18 cellular contexts compared by ENCODE assay signal in the genomic region with DNA sequence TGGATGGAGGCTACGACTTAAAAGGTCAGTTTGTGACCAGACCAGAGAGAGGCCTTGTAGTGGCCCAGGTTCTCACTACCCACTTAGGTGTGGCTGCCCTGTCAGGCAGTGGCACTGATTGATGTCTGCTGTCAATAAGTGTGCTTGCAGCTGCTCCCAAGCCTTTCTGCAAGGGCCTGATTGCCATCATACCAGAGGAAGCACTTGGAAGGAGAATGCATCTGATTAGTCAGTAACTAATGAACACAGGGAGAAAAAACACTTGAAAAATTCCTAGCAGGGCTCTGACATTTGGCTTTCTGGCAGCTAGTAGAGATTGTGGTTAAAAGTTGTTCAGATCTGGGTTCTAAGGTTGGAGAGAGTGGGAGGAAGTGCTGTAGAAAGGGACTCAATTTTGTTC.
DNase-seq lines count a peak whose midpoint lies in the region; ATAC-seq and TF ChIP-seq lines count a peak whose summit lies in the region.
"Had no signal": no experiment of that assay in that cellular context is flagged by ENCODE, and none has a peak within 500 bp of the region (broad histone marks: within the 10 kb centered on the region; RNA-seq: fewer than 3 reads in every experiment).

No MANE protein-coding gene starts in this region.

- no peak for ATAC-seq in HG03432 (IDR thresholded peaks at IDR 0.05; ENCODE audit: unreplicated experiment)
- ATAC-seq: activated CD4-positive, CD25-positive, alpha-beta regulatory T cell treated with anti-CD3 and anti-CD28 coated beads, Interleukin-2, amount 50 U/mL, for 24 hours; natural killer cell had no signal

- H3K4me1 Mint-ChIP-seq in progenitor cell of endocrine pancreas (ENCODE audit: low read depth): peaks cover 41% of the 10 kb centered on the region
- H3K4me1 Mint-ChIP-seq: CD8-positive, alpha-beta memory T cell; natural killer cell had no signal

- DNase-seq in DMS53 (lab: John Stamatoyannopoulos, UW) (peak; percentile 58), DMS53 treated with DMSO at 0.1 percent for 48 hours (lab: John Stamatoyannopoulos, UW; ENCODE audit: unreplicated experiment) (no peak), LHCN-M2 (ENCODE audit: low read depth) (peak; percentile 22), fibroblast of mammary gland (ENCODE audit: low read depth) (peak; percentile 25), progenitor cell of endocrine pancreas (ENCODE audit: low spot score, unreplicated experiment) (no peak), NCI-H2227 treated with DMSO at 0.1 percent for 48 hours (lab: John Stamatoyannopoulos, UW) (no peak)
- no peak for DNase-seq in stimulated activated CD8-positive, alpha-beta memory T cell treated with anti-CD3 and anti-CD28 coated beads, Interleukin-4, amount 100 ng/mL, for 48 hours
- DNase-seq: activated naive CD4-positive, alpha-beta T cell treated with Interleukin-2 at 50 U/mL for 16 hours; CD8-positive, alpha-beta memory T cell; natural killer cell; NCI-H82; RPMI8226; stimulated activated CD4-positive, alpha-beta T cell treated with anti-CD3 and anti-CD28 coated beads, Interleukin-2, amount 100 ng/mL, for 24 hours; T-helper 1 cell; trophoblast cell had no signal

- no peak for TF ChIP-seq CTCF in fibroblast of mammary gland (conservative IDR thresholded peaks at IDR 0.05; ENCODE audit: control insufficient read depth, insufficient read depth, low read depth, low read length)
- TF ChIP-seq CTCF in progenitor cell of endocrine pancreas (IDR thresholded peaks at IDR 0.05; ENCODE audit: unreplicated experiment): no peak

- H3K27ac Mint-ChIP-seq in progenitor cell of endocrine pancreas: peak overlapping the region; percentile 59
- H3K27ac Mint-ChIP-seq: natural killer cell had no signal

- no peak overlapping the region for H3K4me3 Mint-ChIP-seq in progenitor cell of endocrine pancreas (ENCODE audit: low read depth)
- H3K4me3 Mint-ChIP-seq: CD8-positive, alpha-beta memory T cell; natural killer cell had no signal

- no peak overlapping the region for H3K4me3 ChIP-seq in fibroblast of mammary gland (ENCODE audit: control insufficient read depth, low read depth, low read length)
- H3K4me3 ChIP-seq: right atrium auricular region had no signal

- H3K36me3 Mint-ChIP-seq in progenitor cell of endocrine pancreas (ENCODE audit: insufficient read depth): no peaks in the 10 kb centered on the region
- H3K36me3 Mint-ChIP-seq: CD8-positive, alpha-beta memory T cell; natural killer cell had no signal

- H3K27me3 Mint-ChIP-seq in progenitor cell of endocrine pancreas: no peaks in the 10 kb centered on the region

- H3K9me3 Mint-ChIP-seq in progenitor cell of endocrine pancreas (ENCODE audit: low read depth): no peaks in the 10 kb centered on the region
- H3K9me3 Mint-ChIP-seq: CD8-positive, alpha-beta memory T cell; natural killer cell had no signal

Comparison
In these comparisons a context has a peak if more than half of its experiments do, and no peak if none do; other contexts are left out.
1. DNase-seq: peak in DMS53 (single experiment), LHCN-M2 (single experiment) and fibroblast of mammary gland (single experiment); none in DMS53 treated with DMSO at 0.1 percent for 48 hours (single experiment), progenitor cell of endocrine pancreas (single experiment), NCI-H2227 treated with DMSO at 0.1 percent for 48 hours (single experiment) and stimulated activated CD8-positive, alpha-beta memory T cell treated with anti-CD3 and anti-CD28 coated beads, Interleukin-4, amount 100 ng/mL, for 48 hours (single experiment).